ENCODE assay signal across 5 cellular contexts in the genomic region with DNA sequence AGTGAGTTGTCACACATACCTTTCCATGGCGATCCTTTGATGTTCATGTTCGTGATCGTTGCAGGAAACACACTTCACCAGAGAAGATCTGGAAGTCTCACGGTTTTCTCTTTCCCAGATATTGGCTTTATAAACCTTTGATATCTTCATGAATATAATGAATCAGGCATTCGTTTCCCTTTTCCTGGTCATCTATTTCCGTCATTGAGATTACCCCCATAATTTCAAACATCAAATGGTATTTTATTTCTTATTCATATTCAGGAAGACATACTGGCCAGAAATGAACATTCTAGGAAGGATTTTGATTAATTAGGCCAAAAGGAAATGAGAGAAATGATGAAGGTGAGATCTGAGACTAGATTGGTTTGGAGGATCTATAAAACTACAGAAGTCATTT. TPM values are rescaled to one million over a fixed set of nuclear protein-coding genes. Genes with fewer than 3 reads are reported as not detected.
"Had no signal": no experiment of that assay in that cellular context is flagged by ENCODE, and none has a peak within 500 bp of the region (broad histone marks: within the 10 kb centered on the region; RNA-seq: fewer than 3 reads in every experiment).

PRL (minus strand) TSS at position 101 of the 400 bp plus-strand sequence; CDS start at position 47, 54 bp downstream.

- H3K27me3 Mint-ChIP-seq: IgD-negative memory B cell had no signal

- ATAC-seq: GM23338 had no signal

- H3K4me3 ChIP-seq: GM23338 had no signal

- H3K4me1 Mint-ChIP-seq: GM23338 had no signal

- H3K4me2 ChIP-seq: GM23338 had no signal

- H3K27ac Mint-ChIP-seq: GM23338, H9, IgD-negative memory B cell had no signal

- DNase-seq: H9, HCEC 1CT had no signal

- H3K4me3 Mint-ChIP-seq: GM23338, H9, IgD-negative memory B cell had no signal

- H3K9me3 Mint-ChIP-seq: GM23338, H9 had no signal

- H3K36me3 Mint-ChIP-seq: IgD-negative memory B cell had no signal

- H2AFZ ChIP-seq: GM23338 had no signal

RNA-seq across cellular contexts. Expression of gene PRL, which starts in this region (rescaled TPM):
- polyA plus RNA-seq: GM23338, H1, IgD-negative memory B cell had no signal
